Comparison of ENCODE assay signal across 11 cellular contexts in genomic region chr2:54866868-54867267, GRCh38.
A peak's percentile ranks its signal among the peaks of the same experiment; 100 is the strongest.
DNase-seq lines count a peak whose midpoint lies in the region; ATAC-seq and TF ChIP-seq lines count a peak whose summit lies in the region.
"Had no signal": no experiment of that assay in that cellular context is flagged by ENCODE, and none has a peak within 500 bp of the region (broad histone marks: within the 10 kb centered on the region; RNA-seq: fewer than 3 reads in every experiment).

No MANE protein-coding gene starts in this region.

- DNase-seq in GM13976 (ENCODE audit: low spot score) (peak; percentile 33), OCI-M1 (lab: John Stamatoyannopoulos, UW) (peak; percentile 45), A673 (ENCODE audit: low spot score) (no peak), pons (ENCODE audit: low spot score) (no peak), SW 1271 (lab: John Stamatoyannopoulos, UW) (no peak), hippocampal formation (lab: John Stamatoyannopoulos, UW) (no peak)
- DNase-seq: Caco-2, left lung had no signal

- no peaks in the 10 kb centered on the region for H3K27me3 ChIP-seq in A673 (replicated peaks; ENCODE audit: insufficient read depth, low read depth, low read length, poor library complexity)
- H3K27me3 ChIP-seq: left lung had no signal

- no peaks in the 10 kb centered on the region for H3K4me1 ChIP-seq in A673 (ENCODE audit: insufficient read depth, low read length, poor library complexity, severe bottlenecking)
- H3K4me1 ChIP-seq: left lung had no signal

- H3K36me3 ChIP-seq in A673 (ENCODE audit: insufficient read depth, low read length, poor library complexity, severe bottlenecking): no peaks in the 10 kb centered on the region
- H3K36me3 ChIP-seq: left lung had no signal

- POLR2A ChIA-PET in A673 (lab: Charles Lee; ENCODE audit: low non-redundant PET): no interaction called here

- in situ Hi-C loops in GM13976 (cut with MboI; ENCODE audit: low sequenced_read_pairs, unreplicated experiment): no loop called here

- no peak overlapping the region for H3K27ac ChIP-seq in A673 (ENCODE audit: low read depth, low read length, poor library complexity, severe bottlenecking)
- H3K27ac ChIP-seq: left lung had no signal

- peak; percentile 62 for ATAC-seq in GM19467 (IDR thresholded peaks at IDR 0.05; ENCODE audit: unreplicated experiment)
- ATAC-seq in HG03095 (IDR thresholded peaks at IDR 0.05; ENCODE audit: unreplicated experiment): peak; percentile 88
- ATAC-seq: left lung had no signal

- no peaks in the 10 kb centered on the region for H3K9me3 ChIP-seq in A673 (ENCODE audit: low read depth, low read length, poor library complexity, severe bottlenecking)
- H3K9me3 ChIP-seq: Caco-2, left lung had no signal

- no peak overlapping the region for H3K4me3 ChIP-seq in A673 (ENCODE audit: low read depth, low read length, poor library complexity, severe bottlenecking)
- H3K4me3 ChIP-seq: left lung, smooth muscle cell had no signal

- no TSS peak for BruUV-seq in A673 (replicated peaks; lab: Mats Ljungman, UMichigan)

- intact Hi-C loops in A673 (cut with micrococcal nuclease; ENCODE audit: unreplicated experiment): no loop called here

- CTCF ChIA-PET in A673 (lab: Charles Lee): no interaction called here

- TF ChIP-seq CTCF in GM13976 (IDR thresholded peaks at IDR 0.05; ENCODE audit: borderline replicate concordance, control extremely low read depth, extremely low read depth, insufficient read depth, missing control alignments) (no peak), A673 (conservative IDR thresholded peaks at IDR 0.05; ENCODE audit: low read depth, low read length) (no peak)

Comparison
In these comparisons a context has a peak if more than half of its experiments do, and no peak if none do; other contexts are left out.
1. DNase-seq: peak in GM13976 (single experiment) and OCI-M1 (single experiment); none in A673 (single experiment), pons (single experiment), SW 1271 (0 of 2) and hippocampal formation (0 of 2).